ENCODE assay signal across 28 cellular contexts in the genomic region with DNA sequence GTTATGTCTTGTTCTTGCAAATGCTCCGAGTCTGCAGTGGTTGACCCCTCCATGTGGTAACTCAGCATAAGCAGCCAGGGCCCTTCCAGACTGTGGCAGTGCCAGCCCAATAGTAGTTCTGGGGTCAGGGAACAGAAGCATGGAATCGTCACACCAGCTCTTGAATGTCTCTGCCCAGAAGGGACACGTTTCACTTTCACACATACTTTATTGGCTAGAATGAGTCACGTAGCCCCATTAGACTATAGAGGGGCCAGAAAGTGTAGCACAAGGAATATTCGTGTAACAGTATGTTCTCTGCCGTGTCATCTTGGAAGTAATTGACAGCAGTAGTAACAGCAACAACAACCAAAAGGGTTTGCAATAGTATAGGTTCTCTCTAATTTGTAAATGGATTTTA.
DNase-seq lines count a peak whose midpoint lies in the region; ATAC-seq and TF ChIP-seq lines count a peak whose summit lies in the region.
"Had no signal": no experiment of that assay in that cellular context is flagged by ENCODE, and none has a peak within 500 bp of the region (broad histone marks: within the 10 kb centered on the region; RNA-seq: fewer than 3 reads in every experiment).

No MANE protein-coding gene starts in this region.

- H3K9me3 ChIP-seq in OCI-LY1 (ENCODE audit: low read length), result no peaks in the 10 kb centered on the region
- H3K9me3 ChIP-seq: left lung, Peyer's patch, tibial artery had no signal

- H3K9me3 Mint-ChIP-seq in activated CD4-positive, alpha-beta memory T cell treated with anti-CD3 and anti-CD28 coated beads, Interleukin-2, amount 10 ng/mL, durations not matched to agents 7 days and 5 days, result no peaks in the 10 kb centered on the region
- no peaks in the 10 kb centered on the region for H3K9me3 Mint-ChIP-seq in activated CD4-positive, alpha-beta memory T cell treated with anti-CD3 and anti-CD28 coated beads for 36 hours
- H3K9me3 Mint-ChIP-seq in natural killer cell, result no peaks in the 10 kb centered on the region

- H3K4me2 ChIP-seq in OCI-LY1 (ENCODE audit: low read length), result no peak overlapping the region

- no peaks in the 10 kb centered on the region for H3K79me2 ChIP-seq in OCI-LY1 (ENCODE audit: insufficient read depth, low read length)

- no peak overlapping the region for H3K4me3 Mint-ChIP-seq in activated CD4-positive, alpha-beta memory T cell treated with anti-CD3 and anti-CD28 coated beads, Interleukin-2, amount 10 ng/mL, durations not matched to agents 7 days and 5 days
- no peak overlapping the region for H3K4me3 Mint-ChIP-seq in activated CD4-positive, alpha-beta memory T cell treated with anti-CD3 and anti-CD28 coated beads for 36 hours
- peak overlapping the region; percentile 30 for H3K4me3 Mint-ChIP-seq in natural killer cell
- H3K4me3 Mint-ChIP-seq: activated CD4-positive, alpha-beta T cell treated with anti-CD3 and anti-CD28 coated beads, Interleukin-2, amount 10 ng/mL, durations not matched to agents 7 days and 5 days; naive B cell had no signal

- no peak overlapping the region for H3K4me3 ChIP-seq in OCI-LY1 (ENCODE audit: low read depth, low read length, poor library complexity, severe bottlenecking)
- H3K4me3 ChIP-seq: left lung, Peyer's patch, tibial artery had no signal

- CTCF ChIA-PET in activated CD4-positive, alpha-beta memory T cell treated with anti-CD3 and anti-CD28 coated beads, Interleukin-2, amount 10 ng/mL, durations not matched to agents 7 days and 5 days (lab: Charles Lee), result interaction anchor here (1.0 to 1.5 kb wide), 2 partner anchors 9 to 16 kb away, joined by 3 read pairs; no protein-coding TSS in a partner anchor
- CTCF ChIA-PET in activated CD4-positive, alpha-beta memory T cell treated with anti-CD3 and anti-CD28 coated beads for 36 hours (lab: Charles Lee), result interaction anchor here (1.0 kb wide), 1 partner anchor 50 kb away, joined by 3 read pairs; no protein-coding TSS in a partner anchor

- no peak for TF ChIP-seq CTCF in OCI-LY1 (IDR thresholded peaks at IDR 0.05; ENCODE audit: low read length)
- TF ChIP-seq CTCF in natural killer cell (IDR thresholded peaks at IDR 0.05), result no peak

- intact Hi-C loops in activated CD4-positive, alpha-beta memory T cell treated with anti-CD3 and anti-CD28 coated beads for 36 hours (cut with micrococcal nuclease), result no loop called here
- intact Hi-C loops in natural killer cell (cut with micrococcal nuclease), result loop anchor here (5.0 to 10.0 kb wide), 3 partner anchors 351 to 739 kb away; partner anchors contain the start of genes CDYL and NRN1

- H3K36me3 Mint-ChIP-seq in activated CD4-positive, alpha-beta memory T cell treated with anti-CD3 and anti-CD28 coated beads, Interleukin-2, amount 10 ng/mL, durations not matched to agents 7 days and 5 days (ENCODE audit: low read depth), result peaks cover 9% of the 10 kb centered on the region
- no peaks in the 10 kb centered on the region for H3K36me3 Mint-ChIP-seq in activated CD4-positive, alpha-beta memory T cell treated with anti-CD3 and anti-CD28 coated beads for 36 hours
- H3K36me3 Mint-ChIP-seq in natural killer cell, result no peaks in the 10 kb centered on the region

- peak; percentile 54 for ATAC-seq in GM19351 (IDR thresholded peaks at IDR 0.05; ENCODE audit: unreplicated experiment)
- ATAC-seq in natural killer cell, result peak; percentile 23 to 51 (median 46)
- ATAC-seq in GM21360 (IDR thresholded peaks at IDR 0.05; ENCODE audit: unreplicated experiment), result no peak
- no peak for ATAC-seq in GM18498 (IDR thresholded peaks at IDR 0.05; ENCODE audit: unreplicated experiment)
- ATAC-seq: left lung had no signal

- no peak for DNase-seq in activated CD4-positive, alpha-beta memory T cell treated with anti-CD3 and anti-CD28 coated beads, Interleukin-2, amount 10 ng/mL, durations not matched to agents 7 days and 5 days
- DNase-seq in activated CD4-positive, alpha-beta memory T cell treated with anti-CD3 and anti-CD28 coated beads for 36 hours, result no peak
- DNase-seq in natural killer cell (no peak), NCI-H526 treated with DMSO at 0.1 percent for 48 hours (lab: John Stamatoyannopoulos, UW) (no peak)
- DNase-seq: activated CD4-positive, alpha-beta T cell treated with anti-CD3 and anti-CD28 coated beads, Interleukin-2, amount 10 ng/mL, durations not matched to agents 7 days and 5 days; activated gamma-delta T cell treated with Interleukin-2 at 50 U/mL for 16 hours; brain microvascular endothelial cell; Calu3; DMS79 treated with DMSO at 0.1 percent for 48 hours; hypothalamus; IMR-90; left lung; naive B cell; NCI-H1092; NCI-H1694 treated with DMSO at 0.1 percent for 48 hours; NCI-H2171 treated with DMSO at 0.1 percent for 48 hours; NCI-H524; Peyer's patch; SIG-M5; stimulated activated CD4-positive, alpha-beta T cell treated with anti-CD3 and anti-CD28 coated beads, Interleukin-15, amount 100 ng/mL, for 24 hours; stimulated activated naive CD4-positive, alpha-beta T cell treated with Interleukin-2 at 50 U/mL for 16 hours; T-helper 9 cell; tibial artery; WERI-Rb-1 had no signal

- H3K4me1 ChIP-seq in OCI-LY1 (ENCODE audit: insufficient read depth, low read length, severe bottlenecking), result peaks cover 46% of the 10 kb centered on the region
- H3K4me1 ChIP-seq: left lung, Peyer's patch, tibial artery had no signal

- peaks cover 61% of the 10 kb centered on the region for H3K4me1 Mint-ChIP-seq in activated CD4-positive, alpha-beta memory T cell treated with anti-CD3 and anti-CD28 coated beads, Interleukin-2, amount 10 ng/mL, durations not matched to agents 7 days and 5 days
- peaks cover 52% of the 10 kb centered on the region for H3K4me1 Mint-ChIP-seq in activated CD4-positive, alpha-beta memory T cell treated with anti-CD3 and anti-CD28 coated beads for 36 hours (ENCODE audit: low read depth)
- H3K4me1 Mint-ChIP-seq in natural killer cell, result peaks cover 51 to 56% of the 10 kb centered on the region in 2 donors

- POLR2A ChIA-PET in activated CD4-positive, alpha-beta memory T cell treated with anti-CD3 and anti-CD28 coated beads, Interleukin-2, amount 10 ng/mL, durations not matched to agents 7 days and 5 days (lab: Charles Lee), result interaction anchor here (0.5 to 2.4 kb wide), 4 partner anchors 9 to 382 kb away, joined by 3 to 10 read pairs (median 4); no protein-coding TSS in a partner anchor
- POLR2A ChIA-PET in activated CD4-positive, alpha-beta memory T cell treated with anti-CD3 and anti-CD28 coated beads for 36 hours (lab: Charles Lee), result no interaction called here

- H3K36me3 ChIP-seq in OCI-LY1 (ENCODE audit: insufficient read depth, low read length), result no peaks in the 10 kb centered on the region
- H3K36me3 ChIP-seq: brain microvascular endothelial cell, left lung, Peyer's patch, tibial artery, WERI-Rb-1 had no signal

- H4K20me1 ChIP-seq in OCI-LY1 (ENCODE audit: insufficient read depth, low read length), result no peaks in the 10 kb centered on the region

- peak overlapping the region; percentile 23 for H3K27ac ChIP-seq in OCI-LY1 (ENCODE audit: low read depth, low read length, poor library complexity, severe bottlenecking)
- H3K27ac ChIP-seq: brain microvascular endothelial cell, left lung, Peyer's patch, tibial artery, WERI-Rb-1 had no signal

- no peaks in the 10 kb centered on the region; the same call in 1 of the 2 replicates for H3F3A ChIP-seq in OCI-LY1 (ENCODE audit: insufficient read depth, low read length)

- no peaks in the 10 kb centered on the region for H3K27me3 ChIP-seq in OCI-LY1 (ENCODE audit: insufficient read depth, low read length)
- H3K27me3 ChIP-seq: brain microvascular endothelial cell, left lung, Peyer's patch, tibial artery had no signal

- no peak overlapping the region for H2AFZ ChIP-seq in OCI-LY1 (ENCODE audit: low read length)

- no peak overlapping the region for H3K9ac ChIP-seq in OCI-LY1 (ENCODE audit: low read length)

- H3K9me2 ChIP-seq in OCI-LY1 (ENCODE audit: low read depth, low read length), result no peaks in the 10 kb centered on the region

- peak overlapping the region; percentile 23 for H3K27ac Mint-ChIP-seq in activated CD4-positive, alpha-beta memory T cell treated with anti-CD3 and anti-CD28 coated beads, Interleukin-2, amount 10 ng/mL, durations not matched to agents 7 days and 5 days
- no peak overlapping the region for H3K27ac Mint-ChIP-seq in activated CD4-positive, alpha-beta memory T cell treated with anti-CD3 and anti-CD28 coated beads for 36 hours
- H3K27ac Mint-ChIP-seq in natural killer cell, result peak overlapping the region; percentile 20 to 80
- H3K27ac Mint-ChIP-seq: activated CD4-positive, alpha-beta T cell treated with anti-CD3 and anti-CD28 coated beads, Interleukin-2, amount 10 ng/mL, durations not matched to agents 7 days and 5 days had no signal

- H3K27me3 Mint-ChIP-seq in activated CD4-positive, alpha-beta memory T cell treated with anti-CD3 and anti-CD28 coated beads, Interleukin-2, amount 10 ng/mL, durations not matched to agents 7 days and 5 days, result no peaks in the 10 kb centered on the region
- no peaks in the 10 kb centered on the region for H3K27me3 Mint-ChIP-seq in activated CD4-positive, alpha-beta memory T cell treated with anti-CD3 and anti-CD28 coated beads for 36 hours
- peaks cover 0 to 3% of the 10 kb centered on the region in 2 donors for H3K27me3 Mint-ChIP-seq in natural killer cell (ENCODE audit: low read depth in 2 of 2)
- H3K27me3 Mint-ChIP-seq: activated CD4-positive, alpha-beta T cell treated with anti-CD3 and anti-CD28 coated beads, Interleukin-2, amount 10 ng/mL, durations not matched to agents 7 days and 5 days; naive B cell had no signal

Comparison
In these comparisons a context has a peak if more than half of its experiments do, and no peak if none do; other contexts are left out.
1. ATAC-seq: peak in GM19351 (single experiment) and natural killer cell (3 of 3); none in GM21360 (single experiment) and GM18498 (single experiment).